Comparison of ENCODE assay signal across 1 cellular context in the genomic region with DNA sequence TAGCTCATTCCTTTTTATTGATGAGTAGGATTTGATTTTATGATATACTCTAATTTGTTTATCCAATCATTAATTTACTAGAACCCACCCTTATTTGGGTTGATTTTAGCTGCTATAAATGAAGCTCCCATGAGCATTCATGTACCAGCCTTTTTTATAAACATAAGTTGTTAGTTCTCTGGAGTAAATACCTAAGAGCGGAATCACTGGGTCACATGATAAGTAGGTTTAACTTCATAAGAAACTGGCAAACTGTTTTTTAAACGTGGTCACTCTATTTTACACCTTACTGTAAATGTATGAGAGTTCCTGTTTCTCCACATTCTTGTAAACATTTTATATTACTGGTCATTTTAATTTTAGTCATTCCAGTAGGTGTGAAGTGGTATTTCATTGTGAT.
TF ChIP-seq lines count a peak whose summit lies in the region.

No MANE protein-coding gene starts in this region.

TF ChIP-seq in SK-N-SH treated with all-trans-retinoic acid at 6 μM for 48 hours, 23 proteins besides CTCF, POLR2A, EP300 and RAD21 (continued from another document):
- TF ChIP-seq ZFP3 (CRISPR knock-in tag; IDR thresholded peaks at IDR 0.05) (no peak), ARNTL (CRISPR knock-in tag; IDR thresholded peaks at IDR 0.05; ENCODE audit: borderline replicate concordance, low read depth) (no peak), ZFP30 (CRISPR knock-in tag; IDR thresholded peaks at IDR 0.05) (no peak), TOX (CRISPR knock-in tag; IDR thresholded peaks at IDR 0.05; ENCODE audit: borderline replicate concordance) (no peak), ZNF565 (CRISPR knock-in tag; conservative IDR thresholded peaks at IDR 0.05; ENCODE audit: low read depth) (no peak), ZC3H10 (CRISPR knock-in tag; IDR thresholded peaks at IDR 0.05) (no peak), GLIS3 (CRISPR knock-in tag; IDR thresholded peaks at IDR 0.05) (no peak), CSDC2 (CRISPR knock-in tag; IDR thresholded peaks at IDR 0.05) (no peak)
- TF ChIP-seq, protein P1, sequence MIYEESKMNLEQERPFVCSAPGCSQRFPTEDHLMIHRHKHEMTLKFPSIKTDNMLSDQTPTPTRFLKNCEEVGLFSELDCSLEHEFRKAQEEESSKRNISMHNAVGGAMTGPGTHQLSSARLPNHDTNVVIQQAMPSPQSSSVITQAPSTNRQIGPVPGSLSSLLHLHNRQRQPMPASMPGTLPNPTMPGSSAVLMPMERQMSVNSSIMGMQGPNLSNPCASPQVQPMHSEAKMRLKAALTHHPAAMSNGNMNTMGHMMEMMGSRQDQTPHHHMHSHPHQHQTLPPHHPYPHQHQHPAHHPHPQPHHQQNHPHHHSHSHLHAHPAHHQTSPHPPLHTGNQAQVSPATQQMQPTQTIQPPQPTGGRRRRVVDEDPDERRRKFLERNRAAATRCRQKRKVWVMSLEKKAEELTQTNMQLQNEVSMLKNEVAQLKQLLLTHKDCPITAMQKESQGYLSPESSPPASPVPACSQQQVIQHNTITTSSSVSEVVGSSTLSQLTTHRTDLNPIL (CRISPR knock-in tag; IDR thresholded peaks at IDR 0.05; ENCODE audit: low read depth): no peak
- TF ChIP-seq, protein P2, sequence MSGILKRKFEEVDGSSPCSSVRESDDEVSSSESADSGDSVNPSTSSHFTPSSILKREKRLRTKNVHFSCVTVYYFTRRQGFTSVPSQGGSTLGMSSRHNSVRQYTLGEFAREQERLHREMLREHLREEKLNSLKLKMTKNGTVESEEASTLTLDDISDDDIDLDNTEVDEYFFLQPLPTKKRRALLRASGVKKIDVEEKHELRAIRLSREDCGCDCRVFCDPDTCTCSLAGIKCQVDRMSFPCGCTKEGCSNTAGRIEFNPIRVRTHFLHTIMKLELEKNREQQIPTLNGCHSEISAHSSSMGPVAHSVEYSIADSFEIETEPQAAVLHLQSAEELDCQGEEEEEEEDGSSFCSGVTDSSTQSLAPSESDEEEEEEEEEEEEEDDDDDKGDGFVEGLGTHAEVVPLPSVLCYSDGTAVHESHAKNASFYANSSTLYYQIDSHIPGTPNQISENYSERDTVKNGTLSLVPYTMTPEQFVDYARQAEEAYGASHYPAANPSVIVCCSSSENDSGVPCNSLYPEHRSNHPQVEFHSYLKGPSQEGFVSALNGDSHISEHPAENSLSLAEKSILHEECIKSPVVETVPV (CRISPR knock-in tag; IDR thresholded peaks at IDR 0.05): no peak
